ENCODE assay signal across 15 cellular contexts in genomic region chr3:196990654-196991053, GRCh38. TPM values are rescaled to one million over a fixed set of nuclear protein-coding genes. Genes with fewer than 3 reads are reported as not detected.
DNase-seq lines count a peak whose midpoint lies in the region; ATAC-seq and TF ChIP-seq lines count a peak whose summit lies in the region.
"Had no signal": no experiment of that assay in that cellular context is flagged by ENCODE, and none has a peak within 500 bp of the region (broad histone marks: within the 10 kb centered on the region; RNA-seq: fewer than 3 reads in every experiment).

No MANE protein-coding gene starts in this region.

- no peaks in the 10 kb centered on the region for H3K36me3 Mint-ChIP-seq in activated CD4-positive, alpha-beta T cell treated with anti-CD3 and anti-CD28 coated beads for 36 hours (ENCODE audit: low read depth)
- H3K36me3 Mint-ChIP-seq in endodermal cell (ENCODE audit: low read depth), result no peaks in the 10 kb centered on the region
- H3K36me3 Mint-ChIP-seq: CD8-positive, alpha-beta memory T cell had no signal

- H3K9me3 Mint-ChIP-seq in activated CD4-positive, alpha-beta T cell treated with anti-CD3 and anti-CD28 coated beads for 36 hours (ENCODE audit: low read depth), result no peaks in the 10 kb centered on the region
- H3K9me3 Mint-ChIP-seq in endodermal cell, result no peaks in the 10 kb centered on the region
- H3K9me3 Mint-ChIP-seq: HFFc6 had no signal

- no peak overlapping the region for H3K4me3 Mint-ChIP-seq in activated CD4-positive, alpha-beta T cell treated with anti-CD3 and anti-CD28 coated beads for 36 hours
- H3K4me3 Mint-ChIP-seq in endodermal cell, result no peak overlapping the region
- H3K4me3 Mint-ChIP-seq: CD8-positive, alpha-beta memory T cell; HFFc6 had no signal

- peak; percentile 2 for DNase-seq in activated CD4-positive, alpha-beta T cell treated with anti-CD3 and anti-CD28 coated beads for 36 hours
- DNase-seq in activated CD4-positive, alpha-beta T cell treated with anti-CD3 and anti-CD28 coated beads for 4 hours, result no peak
- DNase-seq in COLO668 (lab: John Stamatoyannopoulos, UW; ENCODE audit: unreplicated experiment) (peak; percentile 15), endodermal cell (peak; percentile 36), posterior vena cava (ENCODE audit: low spot score) (peak; percentile 63), NCI-H2081 treated with DMSO at 0.1 percent for 48 hours (lab: John Stamatoyannopoulos, UW) (no peak), NCI-H226 (no peak)
- DNase-seq: DMS 273 treated with DMSO at 0.1 percent for 48 hours, HFFc6 had no signal

- no peaks in the 10 kb centered on the region for H3K4me1 Mint-ChIP-seq in activated CD4-positive, alpha-beta T cell treated with anti-CD3 and anti-CD28 coated beads for 36 hours
- peaks cover 7% of the 10 kb centered on the region for H3K4me1 Mint-ChIP-seq in endodermal cell
- H3K4me1 Mint-ChIP-seq: CD8-positive, alpha-beta memory T cell had no signal

- H3K9ac ChIP-seq in endodermal cell (ENCODE audit: extremely low read depth, low read length, poor library complexity, severe bottlenecking), result no peak overlapping the region
- H3K9ac ChIP-seq: BLaER1, KMS-11 had no signal

- no peaks in the 10 kb centered on the region for H3K27me3 Mint-ChIP-seq in activated CD4-positive, alpha-beta T cell treated with anti-CD3 and anti-CD28 coated beads for 36 hours
- H3K27me3 Mint-ChIP-seq in endodermal cell (ENCODE audit: insufficient read depth), result no peaks in the 10 kb centered on the region

- TF ChIP-seq CTCF in endodermal cell (conservative IDR thresholded peaks at IDR 0.05), result no peak

- CTCF ChIA-PET in activated CD4-positive, alpha-beta T cell treated with anti-CD3 and anti-CD28 coated beads for 36 hours (lab: Charles Lee), result interaction anchor here (0.6 kb wide), 2 partner anchors 197 to 472 kb away, joined by 3 read pairs; no protein-coding TSS in a partner anchor

- no peaks in the 10 kb centered on the region for H3K9me3 ChIP-seq in endodermal cell (ENCODE audit: control insufficient read depth, low read length)
- H3K9me3 ChIP-seq: BLaER1, Peyer's patch had no signal

- intact Hi-C loops in activated CD4-positive, alpha-beta T cell treated with anti-CD3 and anti-CD28 coated beads for 36 hours (cut with DNase I, micrococcal nuclease), result no loop called here
- intact Hi-C loops in posterior vena cava (cut with DNase I), result no loop called here

- H3K27ac Mint-ChIP-seq in activated CD4-positive, alpha-beta T cell treated with anti-CD3 and anti-CD28 coated beads for 36 hours, result no peak overlapping the region
- no peak overlapping the region for H3K27ac Mint-ChIP-seq in endodermal cell
- H3K27ac Mint-ChIP-seq: CD8-positive, alpha-beta memory T cell; HFFc6 had no signal

- ATAC-seq in activated CD4-positive, alpha-beta T cell treated with anti-CD3 and anti-CD28 coated beads for 36 hours, result no peak
- no peak for ATAC-seq in GM21526 (IDR thresholded peaks at IDR 0.05; ENCODE audit: low FRiP score, unreplicated experiment)

- H3K4me1 ChIP-seq in endodermal cell (ENCODE audit: control insufficient read depth, insufficient read depth, low read length), result no peaks in the 10 kb centered on the region

- H3K27ac ChIP-seq in endodermal cell (ENCODE audit: low read depth, low read length), result no peak overlapping the region
- H3K27ac ChIP-seq: BLaER1, KMS-11, Peyer's patch had no signal

- POLR2A ChIA-PET in activated CD4-positive, alpha-beta T cell treated with anti-CD3 and anti-CD28 coated beads for 36 hours (lab: Charles Lee), result no interaction called here

- WGBS in endodermal cell (ENCODE audit: insufficient coverage in 1 of 2, insufficient read length in 1 of 2), 2 experiments, result 96 to 100% methylated on average over 9 to 10 of the region's 10 CpGs

- H3K27me3 ChIP-seq in endodermal cell (ENCODE audit: control insufficient read depth, insufficient read depth, low read length, poor library complexity, severe bottlenecking), result no peaks in the 10 kb centered on the region
- H3K27me3 ChIP-seq: BLaER1, Peyer's patch had no signal

- no peaks in the 10 kb centered on the region for H3K36me3 ChIP-seq in endodermal cell (ENCODE audit: control insufficient read depth, insufficient read depth, low read length)
- H3K36me3 ChIP-seq: BLaER1, Peyer's patch had no signal

- H3K4me3 ChIP-seq in endodermal cell (ENCODE audit: low read length), result no peak overlapping the region
- H3K4me3 ChIP-seq: BLaER1, Peyer's patch had no signal

RNA-seq across cellular contexts. Expression of gene PIGZ, which starts 22.0 kb away (rescaled TPM):
- total RNA-seq in activated CD4-positive, alpha-beta T cell treated with anti-CD3 and anti-CD28 coated beads for 36 hours, result under 1 TPM; 0.44 to 0.71 TPM
- total RNA-seq in endodermal cell (under 1 TPM; 0.22 to 0.31 TPM), posterior vena cava (1 to 10 TPM; 3.4 to 6.4 TPM)
- 0.46 TPM for polyA plus RNA-seq in endodermal cell (2013, experiment 1 of 2)
- polyA plus RNA-seq in endodermal cell (2013, experiment 2 of 2), result not detected
- total RNA-seq: H1 had no signal
- polyA plus RNA-seq: CD8-positive, alpha-beta memory T cell had no signal

RNA-seq across cellular contexts. Expression of gene MELTF, which starts 39.0 kb away (rescaled TPM):
- 1 to 10 TPM; 3.7 to 4.3 TPM for total RNA-seq in activated CD4-positive, alpha-beta T cell treated with anti-CD3 and anti-CD28 coated beads for 36 hours
- total RNA-seq in endodermal cell, result 10 to 100 TPM; 11.3 to 15.1 TPM
- 4.8 TPM for polyA plus RNA-seq in endodermal cell (2013, experiment 1 of 2)
- 5.1 TPM for polyA plus RNA-seq in endodermal cell (2013, experiment 2 of 2)
- 10 to 100 TPM; 12.1 to 19.9 TPM for total RNA-seq in posterior vena cava

RNA-seq across cellular contexts. Expression of gene NCBP2, which starts 48.3 kb away (rescaled TPM):
- total RNA-seq in activated CD4-positive, alpha-beta T cell treated with anti-CD3 and anti-CD28 coated beads for 36 hours, result 100 to 1,000 TPM in 1 of 2 experiments, 10 to 100 TPM in 1; 94.8 to 107 TPM
- total RNA-seq in endodermal cell, result 10 to 100 TPM; 74.9 to 97.3 TPM
- polyA plus RNA-seq in endodermal cell (2013, experiment 1 of 2), result 109 TPM
- 98.5 TPM for polyA plus RNA-seq in endodermal cell (2013, experiment 2 of 2)
- total RNA-seq in posterior vena cava, result 10 to 100 TPM; 42.8 to 44.6 TPM

Comparison
In these comparisons a context has a peak if more than half of its experiments do, and no peak if none do; other contexts are left out.
1. DNase-seq: peak in activated CD4-positive, alpha-beta T cell treated with anti-CD3 and anti-CD28 coated beads for 36 hours (single experiment), COLO668 (single experiment), endodermal cell (single experiment) and posterior vena cava (single experiment); none in activated CD4-positive, alpha-beta T cell treated with anti-CD3 and anti-CD28 coated beads for 4 hours (0 of 2), NCI-H2081 treated with DMSO at 0.1 percent for 48 hours (single experiment) and NCI-H226 (single experiment).